8 cellular contexts compared by ENCODE assay signal in the genomic region with DNA sequence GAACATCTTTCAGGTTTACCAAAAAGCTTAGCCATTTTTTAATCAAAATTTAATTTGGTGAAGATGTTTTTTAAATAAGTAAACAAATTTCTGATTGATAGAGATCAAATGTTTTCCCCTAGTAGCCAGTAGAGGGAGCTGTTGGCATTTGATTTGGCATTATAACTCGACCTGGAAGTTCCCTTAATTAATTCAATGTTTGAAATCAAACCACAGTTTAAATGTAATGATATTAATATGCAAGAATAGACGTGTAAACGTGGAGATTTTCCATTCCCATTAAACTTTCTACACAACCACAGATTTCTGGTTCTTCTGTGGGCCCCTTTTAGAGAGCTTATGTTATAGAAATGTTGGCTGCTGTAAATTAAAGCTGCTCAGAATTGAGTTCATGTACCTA.
DNase-seq lines count a peak whose midpoint lies in the region; ATAC-seq and TF ChIP-seq lines count a peak whose summit lies in the region.

No MANE protein-coding gene starts in this region.

- no peak overlapping the region for H2AFZ ChIP-seq in PC-3 (ENCODE audit: low read length)

- peak; percentile 78 for TF ChIP-seq CTCF in PC-3 (conservative IDR thresholded peaks at IDR 0.05; ENCODE audit: low read depth, low read length)
- TF ChIP-seq CTCF in neural crest cell (conservative IDR thresholded peaks at IDR 0.05): peak; percentile 93

- H3K4me1 ChIP-seq in PC-3 (ENCODE audit: insufficient read depth, low read length): no peaks in the 10 kb centered on the region
- no peaks in the 10 kb centered on the region for H3K4me1 ChIP-seq in CD8-positive, alpha-beta memory T cell (ENCODE audit: insufficient read depth, low read length)

- DNase-seq in D341Med (ENCODE audit: low spot score) (peak; percentile 38), HuH-7.5 (ENCODE audit: low spot score) (peak; percentile 9), PC-3 (peak; percentile 56), epithelial cell of prostate (ENCODE audit: low read depth, low spot score) (peak; percentile 12), neural crest cell (ENCODE audit: low read depth, low spot score) (peak; percentile 12)
- no peak for DNase-seq in activated CD4-positive, alpha-beta T cell treated with anti-CD3 and anti-CD28 coated beads for 36 hours
- DNase-seq in CD8-positive, alpha-beta memory T cell: no peak

- CTCF ChIA-PET in PC-3 (lab: Charles Lee): interaction anchor here (0.6 to 1.3 kb wide), 3 partner anchors 238 to 1006 kb away, joined by 3 to 5 read pairs (median 4); no protein-coding TSS in a partner anchor
- CTCF ChIA-PET in activated CD4-positive, alpha-beta T cell treated with anti-CD3 and anti-CD28 coated beads for 36 hours (lab: Charles Lee): interaction anchor here (0.5 to 2.1 kb wide), 13 partner anchors 9 to 1341 kb away, joined by 3 to 20 read pairs (median 4); no protein-coding TSS in a partner anchor
- CTCF ChIA-PET in CD8-positive, alpha-beta memory T cell (lab: Charles Lee): interaction anchor here (1.3 to 1.6 kb wide), 2 partner anchors 925 to 1002 kb away, joined by 3 to 6 read pairs; no protein-coding TSS in a partner anchor

- no peak for ATAC-seq in PC-3
- ATAC-seq in HG03135 (IDR thresholded peaks at IDR 0.05; ENCODE audit: unreplicated experiment): no peak
- no peak for ATAC-seq in activated CD4-positive, alpha-beta T cell treated with anti-CD3 and anti-CD28 coated beads for 36 hours

- H3K36me3 ChIP-seq in PC-3 (ENCODE audit: low read depth, low read length): no peaks in the 10 kb centered on the region
- H3K36me3 ChIP-seq in CD8-positive, alpha-beta memory T cell (ENCODE audit: insufficient read depth, low read length): no peaks in the 10 kb centered on the region

- no peaks in the 10 kb centered on the region for H3K9me3 Mint-ChIP-seq in neural crest cell
- H3K9me3 Mint-ChIP-seq in activated CD4-positive, alpha-beta T cell treated with anti-CD3 and anti-CD28 coated beads for 36 hours (ENCODE audit: low read depth): no peaks in the 10 kb centered on the region
- H3K9me3 Mint-ChIP-seq in CD8-positive, alpha-beta memory T cell: peaks cover 0 to 3% (median 0%) of the 10 kb centered on the region in 5 donors

- H3K27ac ChIP-seq in PC-3 (ENCODE audit: low read length) (no peak overlapping the region), epithelial cell of prostate (no peak overlapping the region)
- H3K27ac ChIP-seq in CD8-positive, alpha-beta memory T cell (ENCODE audit: low read depth, low read length): no peak overlapping the region

- no peaks in the 10 kb centered on the region for H3K27me3 ChIP-seq in PC-3 (ENCODE audit: low read length)
- no peaks in the 10 kb centered on the region for H3K27me3 ChIP-seq in CD8-positive, alpha-beta memory T cell (ENCODE audit: insufficient read depth, low read length, poor library complexity, severe bottlenecking)

- intact Hi-C loops in PC-3 (cut with micrococcal nuclease): loop anchor here (1.0 to 10.0 kb wide), 4 partner anchors 213 to 1005 kb away; no protein-coding TSS in a partner anchor
- intact Hi-C loops in activated CD4-positive, alpha-beta T cell treated with anti-CD3 and anti-CD28 coated beads for 36 hours (cut with DNase I, micrococcal nuclease): loop anchor here (1.0 to 10.0 kb wide), 6 partner anchors 926 to 1707 kb away; no protein-coding TSS in a partner anchor

- BruUV-seq in PC-3 (replicated peaks; lab: Mats Ljungman, UMichigan): no TSS peak

- POLR2A ChIA-PET in PC-3 (lab: Charles Lee; ENCODE audit: unreplicated experiment): no interaction called here
- POLR2A ChIA-PET in activated CD4-positive, alpha-beta T cell treated with anti-CD3 and anti-CD28 coated beads for 36 hours (lab: Charles Lee): no interaction called here
- POLR2A ChIA-PET in CD8-positive, alpha-beta memory T cell (lab: Charles Lee): no interaction called here

- peaks cover 21% of the 10 kb centered on the region for H3K4me1 Mint-ChIP-seq in neural crest cell
- no peaks in the 10 kb centered on the region for H3K4me1 Mint-ChIP-seq in activated CD4-positive, alpha-beta T cell treated with anti-CD3 and anti-CD28 coated beads for 36 hours
- no peaks in the 10 kb centered on the region for H3K4me1 Mint-ChIP-seq in CD8-positive, alpha-beta memory T cell

- no peaks in the 10 kb centered on the region for H3K79me2 ChIP-seq in PC-3 (ENCODE audit: low read length)

- no peaks in the 10 kb centered on the region for H3K27me3 Mint-ChIP-seq in neural crest cell (ENCODE audit: low read depth)
- no peaks in the 10 kb centered on the region for H3K27me3 Mint-ChIP-seq in activated CD4-positive, alpha-beta T cell treated with anti-CD3 and anti-CD28 coated beads for 36 hours
- no peaks in the 10 kb centered on the region for H3K27me3 Mint-ChIP-seq in CD8-positive, alpha-beta memory T cell

- H3K9me2 ChIP-seq in PC-3 (replicated peaks; ENCODE audit: low read length): no peaks in the 10 kb centered on the region

- H3K9me3 ChIP-seq in PC-3 (ENCODE audit: low read length): no peaks in the 10 kb centered on the region
- no peaks in the 10 kb centered on the region for H3K9me3 ChIP-seq in CD8-positive, alpha-beta memory T cell (ENCODE audit: low read length)

- no peak overlapping the region for H3K9ac ChIP-seq in PC-3 (ENCODE audit: low read length)

- no peak overlapping the region for H3K4me3 Mint-ChIP-seq in neural crest cell
- H3K4me3 Mint-ChIP-seq in activated CD4-positive, alpha-beta T cell treated with anti-CD3 and anti-CD28 coated beads for 36 hours: no peak overlapping the region
- no peak overlapping the region for H3K4me3 Mint-ChIP-seq in CD8-positive, alpha-beta memory T cell

- H4K20me1 ChIP-seq in PC-3 (ENCODE audit: low read length): no peaks in the 10 kb centered on the region

- no peak overlapping the region for H3K27ac Mint-ChIP-seq in neural crest cell (ENCODE audit: unreplicated experiment)
- no peak overlapping the region for H3K27ac Mint-ChIP-seq in activated CD4-positive, alpha-beta T cell treated with anti-CD3 and anti-CD28 coated beads for 36 hours
- H3K27ac Mint-ChIP-seq in CD8-positive, alpha-beta memory T cell: no peak overlapping the region

- no peak overlapping the region for H3K4me3 ChIP-seq in PC-3 (ENCODE audit: low read length)
- no peak overlapping the region for H3K4me3 ChIP-seq in CD8-positive, alpha-beta memory T cell (ENCODE audit: low read length)

- H3F3A ChIP-seq in PC-3 (ENCODE audit: low read length, unreplicated experiment): no peaks in the 10 kb centered on the region

- no peaks in the 10 kb centered on the region for H3K36me3 Mint-ChIP-seq in neural crest cell (ENCODE audit: low read depth)
- H3K36me3 Mint-ChIP-seq in activated CD4-positive, alpha-beta T cell treated with anti-CD3 and anti-CD28 coated beads for 36 hours (ENCODE audit: low read depth): no peaks in the 10 kb centered on the region
- no peaks in the 10 kb centered on the region for H3K36me3 Mint-ChIP-seq in CD8-positive, alpha-beta memory T cell

- H3K4me2 ChIP-seq in PC-3 (ENCODE audit: low read length): no peak overlapping the region

Comparison
In these comparisons a context has a peak if more than half of its experiments do, and no peak if none do; other contexts are left out.
1. DNase-seq: peak in D341Med (single experiment), HuH-7.5 (single experiment), PC-3 (single experiment), epithelial cell of prostate (single experiment) and neural crest cell (single experiment); none in activated CD4-positive, alpha-beta T cell treated with anti-CD3 and anti-CD28 coated beads for 36 hours (single experiment) and CD8-positive, alpha-beta memory T cell (0 of 5).